Comparison of ENCODE assay signal across 9 cellular contexts in the genomic region with DNA sequence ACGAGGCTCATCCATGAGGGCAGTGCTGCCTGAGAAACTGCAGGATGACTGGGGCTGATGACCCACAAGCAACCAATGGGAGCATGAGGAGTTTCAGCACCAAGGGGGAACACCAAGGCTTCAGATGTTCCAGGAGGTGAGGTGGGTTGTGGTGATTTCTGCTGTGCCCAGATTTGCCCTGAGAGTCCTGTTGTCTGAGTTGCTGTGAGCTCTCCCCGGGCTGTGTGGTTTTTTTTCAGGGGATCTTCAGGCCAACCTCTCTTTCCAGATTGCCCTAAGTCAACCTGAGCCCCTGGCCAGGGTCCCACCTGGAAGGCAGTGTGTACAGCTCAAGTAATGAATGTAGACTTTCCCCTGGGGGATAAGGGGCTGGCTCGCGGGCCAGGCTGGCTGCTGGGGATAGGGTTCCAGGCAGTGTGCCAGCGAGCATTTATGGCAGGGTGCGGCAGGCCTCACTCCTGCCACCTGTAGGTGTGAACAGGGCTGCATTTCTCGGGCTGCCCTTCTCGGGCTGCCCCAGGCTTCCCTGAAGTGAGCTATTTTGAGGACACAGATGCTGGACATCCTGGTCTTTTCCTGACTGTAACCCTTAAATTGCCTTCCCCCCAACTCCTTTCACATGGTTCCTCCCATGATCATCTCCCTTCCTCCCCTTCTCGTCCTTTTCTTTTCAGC. TPM values are rescaled to one million over a fixed set of nuclear protein-coding genes. Genes with fewer than 3 reads are reported as not detected.
A peak's percentile ranks its signal among the peaks of the same experiment; 100 is the strongest.
DNase-seq lines count a peak whose midpoint lies in the region; ATAC-seq, FAIRE-seq and TF ChIP-seq lines count a peak whose summit lies in the region.
"Had no signal": no experiment of that assay in that cellular context is flagged by ENCODE, and none has a peak within 500 bp of the region (broad histone marks: within the 10 kb centered on the region; RNA-seq: fewer than 3 reads in every experiment).

No MANE protein-coding gene starts in this region.

- peak; percentile 84 for TF ChIP-seq CTCF in C4-2B (conservative IDR thresholded peaks at IDR 0.05)
- peak; percentile 71 to 90 (median 87) for TF ChIP-seq CTCF in H1 (IDR thresholded peaks at IDR 0.05; ENCODE audit: control extremely low read depth in 1 of 3, insufficient read depth in 1 of 3, low read depth in 1 of 3, low read length in 3 of 3)
- peak; percentile 47 for TF ChIP-seq CTCF in osteocyte (IDR thresholded peaks at IDR 0.05)
- TF ChIP-seq CTCF in omental fat pad (IDR thresholded peaks at IDR 0.05) = no peak

- DNase-seq in H7 (peak; percentile 83), NCI-H748 (lab: John Stamatoyannopoulos, UW; ENCODE audit: unreplicated experiment) (peak; percentile 70), H1 (ENCODE audit: low read depth in 1 of 2, low spot score in 2 of 2) (peak; percentile 25 to 67), osteocyte (ENCODE audit: extremely low spot score, unreplicated experiment) (no peak), HK-2 (ENCODE audit: unreplicated experiment) (no peak), activated gamma-delta T cell (lab: John Stamatoyannopoulos, UW) (no peak), omental fat pad (ENCODE audit: low spot score) (no peak)

- H4K8ac ChIP-seq in H1 (ENCODE audit: extremely low read depth, insufficient read depth, low read length) = peak overlapping the region; percentile 93; the same call in 1 of the 2 replicates

- no peak overlapping the region for H4K5ac ChIP-seq in H1 (ENCODE audit: insufficient read length, low read depth, low read length)

- H3K9me3 ChIP-seq in H1 (ENCODE audit: insufficient read depth in 2 of 2, low read depth in 1 of 2, low read length in 1 of 2) = no peaks in the 10 kb centered on the region

- H2BK12ac ChIP-seq in H1 (ENCODE audit: low read depth, low read length) = no peak overlapping the region

- no peak for TF ChIP-seq EP300 in H1 (IDR thresholded peaks at IDR 0.05; ENCODE audit: borderline replicate concordance in 1 of 2, low read depth in 2 of 2, low read length in 2 of 2)

- H3K4me1 Mint-ChIP-seq in osteocyte (ENCODE audit: unreplicated experiment) = no peaks in the 10 kb centered on the region
- H3K4me1 Mint-ChIP-seq: central memory CD8-positive, alpha-beta T cell had no signal

- no peak overlapping the region for H2BK120ac ChIP-seq in H1 (replicated peaks; ENCODE audit: low read depth, low read length)

- H3K4me3 ChIP-seq in H7 (ENCODE audit: insufficient read depth, low read depth, low read length) = no peak overlapping the region
- no peak overlapping the region for H3K4me3 ChIP-seq in H1 (ENCODE audit: extremely low read depth in 1 of 4, insufficient read depth in 2 of 4, low read depth in 3 of 4, low read length in 4 of 4)

- H3K4me1 ChIP-seq in H1 (replicated peaks in 1 of 4; ENCODE audit: control insufficient read depth in 3 of 4, insufficient read depth in 4 of 4, low read length in 3 of 4) = peaks cover 0 to 4% (median 0%) of the 10 kb centered on the region in 4 experiments; a peak in 2 of 7 replicates

- TF ChIP-seq RAD21 in H1 (IDR thresholded peaks at IDR 0.05 in 1 of 2, conservative IDR thresholded peaks at IDR 0.05 in 1 of 2; ENCODE audit: low read depth in 2 of 2, low read length in 2 of 2) = peak; percentile 57 to 67

- no peak for TF ChIP-seq POLR2A in H1 (IDR thresholded peaks at IDR 0.05; ENCODE audit: control extremely low read depth in 1 of 2, low read depth in 2 of 2, low read length in 2 of 2)

- H4K91ac ChIP-seq in H1 (replicated peaks; ENCODE audit: insufficient read length, low read length) = peak overlapping the region; percentile 18

- H2BK15ac ChIP-seq in H1 (ENCODE audit: low read length) = no peak overlapping the region

- no peak overlapping the region for H3K4me2 ChIP-seq in H1 (ENCODE audit: insufficient read depth in 1 of 2, low read depth in 2 of 2, low read length in 2 of 2)

- no peak overlapping the region for H2AK5ac ChIP-seq in H1 (ENCODE audit: low read depth, low read length)

- no peaks in the 10 kb centered on the region for H3K79me2 ChIP-seq in H1 (ENCODE audit: control insufficient read depth in 1 of 2, insufficient read depth in 2 of 2, low read length in 2 of 2)

- no peaks in the 10 kb centered on the region for H3K9me3 Mint-ChIP-seq in osteocyte (ENCODE audit: unreplicated experiment)
- H3K9me3 Mint-ChIP-seq: central memory CD8-positive, alpha-beta T cell had no signal

- no peak overlapping the region for H3K14ac ChIP-seq in H1 (ENCODE audit: insufficient read length)

- peak overlapping the region; percentile 88 for H2AFZ ChIP-seq in H1 (ENCODE audit: low read length)

- no peak overlapping the region for H2BK20ac ChIP-seq in H1 (ENCODE audit: low read length)

- no peak overlapping the region for H3K23ac ChIP-seq in H1 (ENCODE audit: insufficient read length)

- peak; percentile 78 for FAIRE-seq in H1 (lab: Jason Lieb, UNC)

- no peaks in the 10 kb centered on the region for H3K23me2 ChIP-seq in H1 (ENCODE audit: low read depth, low read length)

- no peak for ATAC-seq in omental fat pad (ENCODE audit: low FRiP score)

- CTCF ChIA-PET in H1 (lab: Charles Lee; ENCODE audit: partially characterized antibody) = interaction anchor here (0.6 to 13.2 kb wide), 43 partner anchors 8 to 687 kb away, joined by 3 to 201 read pairs (median 5); partner anchors contain the start of genes CHRM1 and SLC22A8

- H4K20me1 ChIP-seq in H1 (replicated peaks in 1 of 2; ENCODE audit: control insufficient read depth in 1 of 2, insufficient read depth in 2 of 2, low read length in 2 of 2) = no peaks in the 10 kb centered on the region

- H3K27ac Mint-ChIP-seq in osteocyte (ENCODE audit: unreplicated experiment) = no peak overlapping the region

- peaks cover 6% of the 10 kb centered on the region for H3K27me3 Mint-ChIP-seq in osteocyte (ENCODE audit: unreplicated experiment)

- POLR2A ChIA-PET in H1 (lab: Charles Lee; ENCODE audit: partially characterized antibody) = interaction anchor here (0.6 to 1.9 kb wide), 6 partner anchors 9 to 916 kb away, joined by 3 to 5 read pairs (median 4); no protein-coding TSS in a partner anchor

- no peaks in the 10 kb centered on the region for H3K36me3 Mint-ChIP-seq in osteocyte (ENCODE audit: unreplicated experiment)

- no peak overlapping the region for H3K4ac ChIP-seq in H1 (replicated peaks; ENCODE audit: insufficient read length, low read depth, low read length)

- H3K27me3 ChIP-seq in H7 (ENCODE audit: control insufficient read depth, insufficient read depth, low read length) = peaks cover 2% of the 10 kb centered on the region; the same call in 1 of the 2 replicates
- H3K27me3 ChIP-seq in H1 (replicated peaks in 1 of 4; ENCODE audit: control insufficient read depth in 3 of 4, extremely low read depth in 1 of 4, insufficient read depth in 3 of 4, low read length in 3 of 4) = peaks cover 0 to 4% (median 1%) of the 10 kb centered on the region in 4 experiments; a peak in 3 of 7 replicates

- H3K56ac ChIP-seq in H1 (replicated peaks; ENCODE audit: insufficient read length, low read depth, low read length) = no peak overlapping the region

- no peak overlapping the region for H2BK5ac ChIP-seq in H1 (ENCODE audit: low read depth, low read length)

- H3K36me3 ChIP-seq in H7 (replicated peaks; ENCODE audit: control insufficient read depth, insufficient read depth, low read length) = no peaks in the 10 kb centered on the region
- H3K36me3 ChIP-seq in H1 (ENCODE audit: control insufficient read depth in 2 of 4, insufficient read depth in 4 of 4, low read length in 3 of 4) = no peaks in the 10 kb centered on the region

- no peak overlapping the region for H3K18ac ChIP-seq in H1 (ENCODE audit: extremely low read depth, low read length)

- WGBS in H1 (ENCODE audit: extremely low coverage in 1 of 2, insufficient coverage in 1 of 2, insufficient read length in 1 of 2, insufficient replicate concordance in 2 of 2, low coverage in 1 of 2, low lambda C conversion rate in 2 of 2, missing lambda C conversion rate in 1 of 2), 2 experiments = 33% methylated on average over 9 of the region's 9 CpGs; no CpG with 5 or more reads in 1 of the 2 experiments

- no peaks in the 10 kb centered on the region for H3K79me1 ChIP-seq in H1 (ENCODE audit: low read depth, low read length)

- no peak overlapping the region for H3K9ac ChIP-seq in H1 (replicated peaks in 1 of 4; ENCODE audit: extremely low read depth in 1 of 4, low read depth in 3 of 4, low read length in 3 of 4)

- no peak overlapping the region for H3K4me3 Mint-ChIP-seq in osteocyte (ENCODE audit: unreplicated experiment)
- H3K4me3 Mint-ChIP-seq: central memory CD8-positive, alpha-beta T cell had no signal

- no peak overlapping the region for H3K27ac ChIP-seq in C4-2B
- no peak overlapping the region for H3K27ac ChIP-seq in H1 (ENCODE audit: low read depth, low read length)

RNA-seq across cellular contexts. Expression of gene SLC22A6, which starts 9.8 kb away (rescaled TPM):
- total RNA-seq in H7 (2014; rRNA removed; shearing (Covaris generic)) = not detected in 2 replicates
- not detected in 2 replicates for total RNA-seq in H1 (2021; fragmentation: NEBNext Ultra II Directional; extraction: Animal tissue kit (Norgen Biotek cat#: 25700))
- polyA plus RNA-seq in H1 (2011; rRNA removed) = not detected in 2 replicates
- not detected for polyA plus RNA-seq in H1 (2011; cell fraction: cytosol; rRNA removed)
- polyA plus RNA-seq in H1 (2011; cell fraction: nucleus; rRNA removed) = not detected
- not detected in 4 replicates for polyA plus RNA-seq in H1 (2012, experiment 1 of 2)
- not detected for polyA plus RNA-seq in H1 (2012, experiment 2 of 2)
- not detected for polyA plus RNA-seq in H1 (2013, experiment 1 of 2)
- not detected for polyA plus RNA-seq in H1 (2013, experiment 2 of 2)
- not detected in 2 replicates for polyA minus RNA-seq in H1 (2011; rRNA and poly(A)+ RNA removed)
- polyA minus RNA-seq in H1 (2011; cell fraction: cytosol; rRNA and poly(A)+ RNA removed) = not detected
- not detected for polyA minus RNA-seq in H1 (2011; cell fraction: nucleus; rRNA and poly(A)+ RNA removed)
- not detected in 2 replicates for total RNA-seq in osteocyte
- not detected for total RNA-seq in omental fat pad

RNA-seq across cellular contexts. Expression of gene SLC22A8, which starts 40.7 kb away (rescaled TPM):
- total RNA-seq in H7 (2014; rRNA removed; shearing (Covaris generic)) = not detected in 2 replicates
- not detected in 2 replicates for total RNA-seq in H1 (2021; fragmentation: NEBNext Ultra II Directional; extraction: Animal tissue kit (Norgen Biotek cat#: 25700))
- not detected in 2 replicates for polyA plus RNA-seq in H1 (2011; rRNA removed)
- polyA plus RNA-seq in H1 (2011; cell fraction: cytosol; rRNA removed) = not detected
- polyA plus RNA-seq in H1 (2011; cell fraction: nucleus; rRNA removed) = not detected
- not detected in 4 replicates for polyA plus RNA-seq in H1 (2012, experiment 1 of 2)
- not detected for polyA plus RNA-seq in H1 (2012, experiment 2 of 2)
- not detected for polyA plus RNA-seq in H1 (2013, experiment 1 of 2)
- not detected for polyA plus RNA-seq in H1 (2013, experiment 2 of 2)
- not detected in 2 replicates for polyA minus RNA-seq in H1 (2011; rRNA and poly(A)+ RNA removed)
- not detected for polyA minus RNA-seq in H1 (2011; cell fraction: cytosol; rRNA and poly(A)+ RNA removed)
- polyA minus RNA-seq in H1 (2011; cell fraction: nucleus; rRNA and poly(A)+ RNA removed) = not detected
- total RNA-seq in osteocyte (not detected in 2 replicates), omental fat pad (not detected)

RNA-seq across cellular contexts. Expression of gene CHRM1, which starts 53.8 kb away (rescaled TPM):
- total RNA-seq in H7 (2014; rRNA removed; shearing (Covaris generic)) = not detected in 2 replicates
- not detected in 2 replicates for total RNA-seq in H1 (2021; fragmentation: NEBNext Ultra II Directional; extraction: Animal tissue kit (Norgen Biotek cat#: 25700))
- 0.05 and 0.08 TPM in 2 replicates for polyA plus RNA-seq in H1 (2011; rRNA removed)
- 0.13 TPM for polyA plus RNA-seq in H1 (2011; cell fraction: cytosol; rRNA removed)
- not detected for polyA plus RNA-seq in H1 (2011; cell fraction: nucleus; rRNA removed)
- 0.21 to 0.51 TPM (median 0.33 TPM) in 4 replicates for polyA plus RNA-seq in H1 (2012, experiment 1 of 2)
- polyA plus RNA-seq in H1 (2012, experiment 2 of 2) = 0.16 TPM
- polyA plus RNA-seq in H1 (2013, experiment 1 of 2) = 0.08 TPM
- polyA plus RNA-seq in H1 (2013, experiment 2 of 2) = 0.11 TPM
- 0.44 TPM in 1 of 2 replicates, not detected in the other for polyA minus RNA-seq in H1 (2011; rRNA and poly(A)+ RNA removed)
- polyA minus RNA-seq in H1 (2011; cell fraction: cytosol; rRNA and poly(A)+ RNA removed) = not detected
- polyA minus RNA-seq in H1 (2011; cell fraction: nucleus; rRNA and poly(A)+ RNA removed) = 0.40 TPM
- 0.27 and 0.31 TPM in 2 replicates for total RNA-seq in osteocyte
- not detected for total RNA-seq in omental fat pad

Comparison
In these comparisons a context has a peak if more than half of its experiments do, and no peak if none do; other contexts are left out.
1. CTCF ChIP-seq: peak in C4-2B (single experiment), H1 (3 of 3) and osteocyte (single experiment); none in omental fat pad (0 of 3).
2. DNase-seq: peak in H7 (single experiment), NCI-H748 (single experiment) and H1 (2 of 2); none in osteocyte (single experiment), HK-2 (single experiment), activated gamma-delta T cell (single experiment) and omental fat pad (single experiment).